ENCODE assay signal across 35 cellular contexts in the genomic region with DNA sequence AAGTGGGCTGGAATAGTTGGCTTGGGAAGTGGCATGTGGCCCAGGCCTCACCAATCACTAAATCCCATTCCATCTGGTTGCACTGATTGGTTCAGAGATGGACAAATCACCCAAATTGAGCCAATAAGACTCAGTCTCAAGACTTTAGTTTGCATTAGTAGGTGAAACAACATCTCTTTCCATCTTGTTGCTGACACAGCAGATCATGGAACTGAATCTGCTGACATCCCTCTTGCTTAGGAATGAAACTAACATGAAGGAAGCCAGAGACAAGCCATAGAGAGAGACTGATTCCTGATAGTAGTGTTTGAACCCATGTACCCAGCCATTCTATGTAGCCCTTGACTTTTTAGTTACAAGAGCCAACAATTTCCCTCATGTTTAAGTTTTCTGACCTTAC.
"Had no signal": no experiment of that assay in that cellular context is flagged by ENCODE, and none has a peak within 500 bp of the region (broad histone marks: within the 10 kb centered on the region; RNA-seq: fewer than 3 reads in every experiment).

No MANE protein-coding gene starts in this region.

- H3K4me3 ChIP-seq: MG63 had no signal

- DNase-seq: Karpas-422, Kasumi-1, MG63, MM.1S, MV-4-11, NCI-H1048, NCI-H1092, NCI-H1092 treated with DMSO at 0.1 percent for 48 hours, NCI-H1105, NCI-H1105 treated with DMSO at 0.1 percent for 48 hours, NCI-H1417, NCI-H1417 treated with DMSO at 0.1 percent for 48 hours, NCI-H1436, NCI-H1436 treated with DMSO at 0.1 percent for 48 hours, NCI-H146, NCI-H1694, NCI-H1694 treated with DMSO at 0.1 percent for 48 hours, NCI-H187, NCI-H187 treated with DMSO at 0.1 percent for 48 hours, NCI-H1930, NCI-H2029, NCI-H2029 treated with DMSO at 0.1 percent for 48 hours, NCI-H2081, NCI-H2081 treated with DMSO at 0.1 percent for 48 hours, NCI-H2107, NCI-H2171, NCI-H2171 treated with DMSO at 0.1 percent for 48 hours, NCI-H2227 treated with DMSO at 0.1 percent for 48 hours, NCI-H226, NCI-H345, NCI-H446, NCI-H446 treated with DMSO at 0.1 percent for 48 hours, NCI-H510A, NCI-H510A treated with DMSO at 0.1 percent for 48 hours, NCI-H524 had no signal

- H3K9me3 ChIP-seq: MG63 had no signal

- H3K27me3 ChIP-seq: MG63 had no signal

- H3K36me3 ChIP-seq: MG63 had no signal
